18 cellular contexts compared by ENCODE assay signal in genomic region chr9:25681270-25681669, GRCh38. TPM values are rescaled to one million over a fixed set of nuclear protein-coding genes. Genes with fewer than 3 reads are reported as not detected.
DNase-seq lines count a peak whose midpoint lies in the region; ATAC-seq, FAIRE-seq and TF ChIP-seq lines count a peak whose summit lies in the region.
"Had no signal": no experiment of that assay in that cellular context is flagged by ENCODE, and none has a peak within 500 bp of the region (broad histone marks: within the 10 kb centered on the region; RNA-seq: fewer than 3 reads in every experiment).

No MANE protein-coding gene starts in this region.

- no peak for ATAC-seq in HG02642 (IDR thresholded peaks at IDR 0.05; ENCODE audit: poor library complexity, unreplicated experiment)
- ATAC-seq: activated CD4-positive, CD25-positive, alpha-beta regulatory T cell treated with anti-CD3 and anti-CD28 coated beads, Interleukin-2, amount 50 U/mL, for 24 hours; left colon; T-helper 17 cell had no signal

- H3K36me3 ChIP-seq in brain microvascular endothelial cell (replicated peaks) (no peaks in the 10 kb centered on the region), keratinocyte (ENCODE audit: control insufficient read depth in 2 of 2, extremely low read depth in 1 of 2, insufficient read depth in 2 of 2, low read length in 2 of 2) (no peaks in the 10 kb centered on the region), A673 (ENCODE audit: insufficient read depth, low read length, poor library complexity, severe bottlenecking) (no peaks in the 10 kb centered on the region)

- H2AFZ ChIP-seq in keratinocyte (ENCODE audit: control insufficient read depth, low read length): no peak overlapping the region

- POLR2A ChIA-PET in A673 (lab: Charles Lee; ENCODE audit: low non-redundant PET): no interaction called here

- H3K4me3 ChIP-seq in brain microvascular endothelial cell (ENCODE audit: low read depth, low read length) (no peak overlapping the region), keratinocyte (ENCODE audit: control insufficient read depth in 2 of 3, extremely low read depth in 1 of 3, insufficient read depth in 2 of 3, low read depth in 1 of 3, low read length in 3 of 3) (no peak overlapping the region), A673 (ENCODE audit: low read depth, low read length, poor library complexity, severe bottlenecking) (no peak overlapping the region)

- peak; percentile 80 for DNase-seq in A172 (ENCODE audit: low spot score)
- peak; percentile 63 for DNase-seq in HS-5 (ENCODE audit: low read depth)
- peak; percentile 56 for DNase-seq in brain microvascular endothelial cell
- DNase-seq in keratinocyte (ENCODE audit: low read depth, low spot score): no peak
- DNase-seq in A673 (ENCODE audit: low spot score): no peak
- DNase-seq in Kasumi-1 (lab: John Stamatoyannopoulos, UW): no peak
- no peak for DNase-seq in activated naive CD4-positive, alpha-beta T cell treated with anti-CD3 and anti-CD28 coated beads, Interleukin-2, amount 50 U/mL, for 16 hours
- DNase-seq: activated CD8-positive, alpha-beta memory T cell treated with anti-CD3 and anti-CD28 coated beads, Interleukin-2, amount 50 U/mL, for 48 hours; activated naive CD4-positive, alpha-beta T cell treated with anti-CD3 and anti-CD28 coated beads, Interleukin-2, amount 10 ng/mL, durations not matched to agents 7 days and 5 days; cerebellar nuclear complex; COR-L47; GDM1; left colon; Right ventricle myocardium superior; T-helper 17 cell had no signal

- H3K27ac ChIP-seq in brain microvascular endothelial cell: peak overlapping the region; percentile 32
- peak overlapping the region; percentile 45 for H3K27ac ChIP-seq in keratinocyte (ENCODE audit: control insufficient read depth, insufficient read depth, low read length)
- no peak overlapping the region for H3K27ac ChIP-seq in A673 (ENCODE audit: low read depth, low read length, poor library complexity, severe bottlenecking)

- no peaks in the 10 kb centered on the region for H3K79me2 ChIP-seq in keratinocyte (ENCODE audit: control insufficient read depth, insufficient read depth, low read length)

- H4K20me1 ChIP-seq in keratinocyte (ENCODE audit: control insufficient read depth, extremely low read depth, insufficient read depth, low read length): no peaks in the 10 kb centered on the region

- H3K9me1 ChIP-seq in keratinocyte (ENCODE audit: control insufficient read depth, extremely low read depth, insufficient read depth, low read length): no peaks in the 10 kb centered on the region

- intact Hi-C loops in A673 (cut with micrococcal nuclease; ENCODE audit: unreplicated experiment): no loop called here

- TF ChIP-seq CTCF in brain microvascular endothelial cell (IDR thresholded peaks at IDR 0.05; ENCODE audit: low read depth, low read length, missing control alignments) (no peak), keratinocyte (optimal IDR thresholded peaks at IDR 0.05 in 1 of 3, IDR thresholded peaks at IDR 0.05 in 1 of 3, conservative IDR thresholded peaks at IDR 0.05 in 1 of 3; ENCODE audit: extremely low read depth in 1 of 3, insufficient read depth in 2 of 3, low read length in 3 of 3) (no peak), A673 (conservative IDR thresholded peaks at IDR 0.05; ENCODE audit: low read depth, low read length) (no peak)

- H3K27me3 ChIP-seq in brain microvascular endothelial cell (replicated peaks) (no peaks in the 10 kb centered on the region), keratinocyte (ENCODE audit: control insufficient read depth, extremely low read depth, insufficient read depth, low read length) (no peaks in the 10 kb centered on the region), A673 (replicated peaks; ENCODE audit: insufficient read depth, low read depth, low read length, poor library complexity) (no peaks in the 10 kb centered on the region)

- dilution Hi-C loops in keratinocyte (cut with MboI; ENCODE audit: extremely low pct_ligation_motif_present, low sequenced_read_pairs): no loop called here

- FAIRE-seq in keratinocyte (lab: Jason Lieb, UNC): no peak
- FAIRE-seq: A204.1 had no signal

- no peak overlapping the region for H3K4me2 ChIP-seq in keratinocyte (ENCODE audit: control insufficient read depth, extremely low read depth, insufficient read depth, low read depth, low read length)

- no TSS peak for BruUV-seq in A673 (replicated peaks; lab: Mats Ljungman, UMichigan)

- no peak overlapping the region for H3K9ac ChIP-seq in keratinocyte (ENCODE audit: control insufficient read depth, extremely low read depth, insufficient read depth, low read length)

- CTCF ChIA-PET in A673 (lab: Charles Lee): no interaction called here

- in situ Hi-C loops in brain microvascular endothelial cell (cut with HindIII; ENCODE audit: low pct_ligation_motif_present, low sequenced_read_pairs): no loop called here

- H3K9me3 ChIP-seq in keratinocyte (ENCODE audit: control insufficient read depth, low read depth, low read length) (no peaks in the 10 kb centered on the region), A673 (ENCODE audit: low read depth, low read length, poor library complexity, severe bottlenecking) (no peaks in the 10 kb centered on the region)

- peaks cover 9% of the 10 kb centered on the region for H3K4me1 ChIP-seq in keratinocyte (ENCODE audit: control insufficient read depth, extremely low read depth, insufficient read depth, low read length)
- no peaks in the 10 kb centered on the region for H3K4me1 ChIP-seq in A673 (ENCODE audit: insufficient read depth, low read length, poor library complexity, severe bottlenecking)

RNA-seq across cellular contexts. Expression of gene TUSC1, which starts 3.0 kb away (rescaled TPM):
- 27.3 and 31.2 TPM in 2 replicates for total RNA-seq in A172 (2014; rRNA removed; shearing (Covaris generic))
- polyA plus RNA-seq in keratinocyte: 5.4 to 6.6 TPM (median 5.6 TPM) in 3 replicates
- polyA plus RNA-seq in keratinocyte (2011; ENCODE audit: low read depth): 0.25 TPM
- 6.5 and 7.4 TPM in 2 replicates for polyA plus RNA-seq in keratinocyte (2011; cell fraction: cytosol; rRNA removed)
- 5.6 and 5.9 TPM in 2 replicates for polyA plus RNA-seq in keratinocyte (2011; cell fraction: nucleus; rRNA removed)
- 3.5 and 5.8 TPM in 2 replicates for polyA plus RNA-seq in keratinocyte (2012; ENCODE audit: low replicate concordance)
- 0.72 to 1.6 TPM (median 0.96 TPM) in 3 replicates for polyA minus RNA-seq in keratinocyte
- 9.0 TPM for polyA minus RNA-seq in keratinocyte (2011; cell fraction: cytosol; rRNA and poly(A)+ RNA removed)
- polyA minus RNA-seq in keratinocyte (2011; cell fraction: nucleus; rRNA and poly(A)+ RNA removed): 1.8 and 3.6 TPM in 2 replicates
- total RNA-seq in A673 (2021): not detected in 2 replicates
- total RNA-seq: T-helper 17 cell had no signal

Comparison
In these comparisons a context has a peak if more than half of its experiments do, and no peak if none do; other contexts are left out.
1. DNase-seq: peak in A172 (single experiment), HS-5 (single experiment) and brain microvascular endothelial cell (single experiment); none in keratinocyte (single experiment), A673 (single experiment), Kasumi-1 (0 of 2) and activated naive CD4-positive, alpha-beta T cell treated with anti-CD3 and anti-CD28 coated beads, Interleukin-2, amount 50 U/mL, for 16 hours (single experiment).
2. RNA of gene TUSC1, which starts 3.0 kb away (total RNA-seq): 27.3 to 31.2 TPM in A172; not detected in A673; every median in the first group is over 10 times any median in the second.